ENCODE assay signal across 11 cellular contexts in genomic region chr7:144384071-144384470, GRCh38. TPM values are rescaled to one million over a fixed set of nuclear protein-coding genes. Genes with fewer than 3 reads are reported as not detected.
DNase-seq lines count a peak whose midpoint lies in the region; ATAC-seq and TF ChIP-seq lines count a peak whose summit lies in the region.
"Had no signal": no experiment of that assay in that cellular context is flagged by ENCODE, and none has a peak within 500 bp of the region (broad histone marks: within the 10 kb centered on the region; RNA-seq: fewer than 3 reads in every experiment).

No MANE protein-coding gene starts in this region.

- no peak for TF ChIP-seq CTCF in nephron (IDR thresholded peaks at IDR 0.05; ENCODE audit: unreplicated experiment in 3 of 3)

- H3K27me3 Mint-ChIP-seq in nephron (ENCODE audit: low read depth) = no peaks in the 10 kb centered on the region

- H3K27ac Mint-ChIP-seq in nephron = peak overlapping the region; percentile 33 to 69 (median 67)

- no peaks in the 10 kb centered on the region for H3K27me3 ChIP-seq in H7 (ENCODE audit: control insufficient read depth, insufficient read depth, low read length)
- H3K27me3 ChIP-seq: cardiac muscle cell had no signal

- DNase-seq in amniotic epithelial cell (ENCODE audit: low read depth) = peak; percentile 88
- DNase-seq in H7 = no peak
- DNase-seq in hypothalamus (lab: John Stamatoyannopoulos, UW) = no peak
- no peak for DNase-seq in NCI-H1417 (lab: John Stamatoyannopoulos, UW)
- no peak for DNase-seq in globus pallidus (ENCODE audit: low spot score)
- DNase-seq: KBM-7 had no signal

- peaks cover 5% of the 10 kb centered on the region for H3K36me3 ChIP-seq in H7 (replicated peaks; ENCODE audit: control insufficient read depth, insufficient read depth, low read length)
- H3K36me3 ChIP-seq: cardiac muscle cell had no signal

- no peaks in the 10 kb centered on the region for H3K9me3 Mint-ChIP-seq in nephron

- peaks cover 9% of the 10 kb centered on the region for H3K36me3 Mint-ChIP-seq in nephron (ENCODE audit: low read depth)

- no peak overlapping the region for H3K4me3 ChIP-seq in H7 (ENCODE audit: insufficient read depth, low read depth, low read length)
- H3K4me3 ChIP-seq: cardiac muscle cell had no signal

- no peak overlapping the region for H3K4me3 Mint-ChIP-seq in nephron

- peak; percentile 69 for ATAC-seq in GM18868 (IDR thresholded peaks at IDR 0.05; ENCODE audit: unreplicated experiment)
- ATAC-seq in HG02981 (IDR thresholded peaks at IDR 0.05; ENCODE audit: unreplicated experiment) = peak; percentile 58

- H3K4me1 Mint-ChIP-seq in nephron = no peaks in the 10 kb centered on the region

RNA-seq across cellular contexts. Expression of gene NOBOX, which starts 19.4 kb away (rescaled TPM):
- total RNA-seq in H7 (2014; rRNA removed; shearing (Covaris generic)) = not detected in 2 replicates
- total RNA-seq: cardiac muscle cell; T-helper 1 cell treated with Interleukin-12 subunit alpha and Interleukin-12 subunit beta and Interleukin-4 antibody, amounts not matched to agents 30 ng/mL and 1 ng/mL, for 36 hours had no signal

RNA-seq across cellular contexts. Expression of gene ARHGEF5, which starts 28.9 kb away (rescaled TPM):
- total RNA-seq in H7 (2014; rRNA removed; shearing (Covaris generic)) = 10.4 and 15.9 TPM in 2 replicates
